In the genomic region with DNA sequence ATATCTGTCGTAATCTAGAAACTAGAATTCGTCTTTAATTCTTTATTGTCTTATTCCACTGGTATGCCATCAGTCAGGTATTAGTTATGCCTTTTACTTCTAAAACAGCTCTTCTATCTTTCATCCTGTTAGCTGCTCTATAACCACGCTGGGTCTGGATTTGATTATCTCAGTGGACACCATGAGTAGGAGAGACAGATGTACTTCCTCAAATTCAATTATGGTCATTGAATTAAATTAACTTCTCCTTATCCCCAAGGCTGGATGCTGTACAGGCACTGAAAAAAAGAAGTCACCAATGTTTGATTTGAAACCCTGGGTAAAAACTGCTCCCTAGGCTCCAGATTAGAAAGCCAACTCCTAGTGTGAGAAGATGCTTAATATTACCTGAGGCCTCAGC, we compare ENCODE assay signal across 16 cellular contexts.
DNase-seq lines count a peak whose midpoint lies in the region; ATAC-seq and TF ChIP-seq lines count a peak whose summit lies in the region.
"Had no signal": no experiment of that assay in that cellular context is flagged by ENCODE, and none has a peak within 500 bp of the region (broad histone marks: within the 10 kb centered on the region; RNA-seq: fewer than 3 reads in every experiment).

No MANE protein-coding gene starts in this region.

- H3K36me3 ChIP-seq in adipocyte (ENCODE audit: control insufficient read depth, insufficient read depth, low read length, severe bottlenecking) (no peaks in the 10 kb centered on the region), thyroid gland (no peaks in the 10 kb centered on the region)
- H3K36me3 ChIP-seq: BLaER1 treated with 17β-estradiol and CSF1 and Interleukin-3, amounts not matched to agents 10 nM and 100 nM had no signal

- H3K27ac ChIP-seq in thyroid gland: no peak overlapping the region
- H3K27ac ChIP-seq: BLaER1 treated with 17β-estradiol and CSF1 and Interleukin-3, amounts not matched to agents 10 nM and 100 nM; HL-60 had no signal

- intact Hi-C loops in thyroid gland (cut with DNase I): no loop called here

- 85 to 94% methylated on average over 3 of the region's 3 CpGs for WGBS in thyroid gland, 2 donors

- H3K4me1 ChIP-seq in adipocyte (ENCODE audit: control insufficient read depth, insufficient read depth, low read length) (no peaks in the 10 kb centered on the region), thyroid gland (no peaks in the 10 kb centered on the region)

- no peak for TF ChIP-seq POLR2A in thyroid gland (IDR thresholded peaks at IDR 0.05)

- H3K27me3 ChIP-seq in adipocyte (replicated peaks; ENCODE audit: control insufficient read depth, insufficient read depth, low read length) (no peaks in the 10 kb centered on the region), thyroid gland (no peaks in the 10 kb centered on the region)
- H3K27me3 ChIP-seq: BLaER1 treated with 17β-estradiol and CSF1 and Interleukin-3, amounts not matched to agents 10 nM and 100 nM had no signal

- in situ Hi-C loops in KBM-7 (cut with MboI; ENCODE audit: low pct_unique_long_range_greater_than_20kb, low sequenced_read_pairs): no loop called here

- ATAC-seq in SK-N-SH treated with all-trans-retinoic acid at 6 μM for 48 hours: peak; percentile 85
- ATAC-seq in HG03159 (IDR thresholded peaks at IDR 0.05; ENCODE audit: unreplicated experiment): no peak
- ATAC-seq: CD8-positive, alpha-beta T cell had no signal

- TF ChIP-seq CTCF in thyroid gland (IDR thresholded peaks at IDR 0.05): no peak

- H3K4me3 ChIP-seq in adipocyte (ENCODE audit: low read length) (no peak overlapping the region), thyroid gland (replicated peaks in 1 of 3) (no peak overlapping the region)
- H3K4me3 ChIP-seq: BLaER1 treated with 17β-estradiol and CSF1 and Interleukin-3, amounts not matched to agents 10 nM and 100 nM had no signal

- no peak overlapping the region for H3K9ac ChIP-seq in adipocyte (ENCODE audit: low read length)
- H3K9ac ChIP-seq: BLaER1 treated with 17β-estradiol and CSF1 and Interleukin-3, amounts not matched to agents 10 nM and 100 nM had no signal

- H3K9me3 ChIP-seq in adipocyte (ENCODE audit: control insufficient read depth, low read length) (no peaks in the 10 kb centered on the region), thyroid gland (no peaks in the 10 kb centered on the region)
- H3K9me3 ChIP-seq: BLaER1 treated with 17β-estradiol and CSF1 and Interleukin-3, amounts not matched to agents 10 nM and 100 nM had no signal

- DNase-seq in KBM-7 (peak; percentile 12), NCI-H82 treated with DMSO at 0.1 percent for 48 hours (lab: John Stamatoyannopoulos, UW; ENCODE audit: unreplicated experiment) (peak; percentile 53), adipocyte (ENCODE audit: low read depth) (peak; percentile 4), thyroid gland (no peak), T-helper 9 cell (no peak), germinal center (ENCODE audit: low spot score) (no peak)
- DNase-seq: Calu3; CD8-positive, alpha-beta T cell; DMS79 treated with DMSO at 0.1 percent for 48 hours; GF-D8; GOT3; H9 had no signal

TF ChIP-seq in SK-N-SH treated with all-trans-retinoic acid at 6 μM for 48 hours, 23 proteins besides CTCF, POLR2A, EP300 and RAD21:
- TF ChIP-seq OSR1 (CRISPR knock-in tag; IDR thresholded peaks at IDR 0.05): no peak
- TF ChIP-seq, protein P1, sequence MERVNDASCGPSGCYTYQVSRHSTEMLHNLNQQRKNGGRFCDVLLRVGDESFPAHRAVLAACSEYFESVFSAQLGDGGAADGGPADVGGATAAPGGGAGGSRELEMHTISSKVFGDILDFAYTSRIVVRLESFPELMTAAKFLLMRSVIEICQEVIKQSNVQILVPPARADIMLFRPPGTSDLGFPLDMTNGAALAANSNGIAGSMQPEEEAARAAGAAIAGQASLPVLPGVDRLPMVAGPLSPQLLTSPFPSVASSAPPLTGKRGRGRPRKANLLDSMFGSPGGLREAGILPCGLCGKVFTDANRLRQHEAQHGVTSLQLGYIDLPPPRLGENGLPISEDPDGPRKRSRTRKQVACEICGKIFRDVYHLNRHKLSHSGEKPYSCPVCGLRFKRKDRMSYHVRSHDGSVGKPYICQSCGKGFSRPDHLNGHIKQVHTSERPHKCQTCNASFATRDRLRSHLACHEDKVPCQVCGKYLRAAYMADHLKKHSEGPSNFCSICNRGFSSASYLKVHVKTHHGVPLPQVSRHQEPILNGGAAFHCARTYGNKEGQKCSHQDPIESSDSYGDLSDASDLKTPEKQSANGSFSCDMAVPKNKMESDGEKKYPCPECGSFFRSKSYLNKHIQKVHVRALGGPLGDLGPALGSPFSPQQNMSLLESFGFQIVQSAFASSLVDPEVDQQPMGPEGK (CRISPR knock-in tag; IDR thresholded peaks at IDR 0.05; ENCODE audit: borderline replicate concordance): 0 out of 2 replicates have a peak, but pooled peaks have one; percentile 52
- TF ChIP-seq SNAI2 (CRISPR knock-in tag; IDR thresholded peaks at IDR 0.05): no peak
- peak; percentile 44 for TF ChIP-seq ISL1 (CRISPR knock-in tag; IDR thresholded peaks at IDR 0.05)
- peak; percentile 94 for TF ChIP-seq ZC3H10 (CRISPR knock-in tag; IDR thresholded peaks at IDR 0.05)
- TF ChIP-seq, protein P2, sequence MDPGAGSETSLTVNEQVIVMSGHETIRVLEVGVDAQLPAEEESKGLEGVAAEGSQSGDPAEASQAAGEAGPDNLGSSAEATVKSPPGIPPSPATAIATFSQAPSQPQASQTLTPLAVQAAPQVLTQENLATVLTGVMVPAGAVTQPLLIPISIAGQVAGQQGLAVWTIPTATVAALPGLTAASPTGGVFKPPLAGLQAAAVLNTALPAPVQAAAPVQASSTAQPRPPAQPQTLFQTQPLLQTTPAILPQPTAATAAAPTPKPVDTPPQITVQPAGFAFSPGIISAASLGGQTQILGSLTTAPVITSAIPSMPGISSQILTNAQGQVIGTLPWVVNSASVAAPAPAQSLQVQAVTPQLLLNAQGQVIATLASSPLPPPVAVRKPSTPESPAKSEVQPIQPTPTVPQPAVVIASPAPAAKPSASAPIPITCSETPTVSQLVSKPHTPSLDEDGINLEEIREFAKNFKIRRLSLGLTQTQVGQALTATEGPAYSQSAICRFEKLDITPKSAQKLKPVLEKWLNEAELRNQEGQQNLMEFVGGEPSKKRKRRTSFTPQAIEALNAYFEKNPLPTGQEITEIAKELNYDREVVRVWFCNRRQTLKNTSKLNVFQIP (CRISPR knock-in tag; IDR thresholded peaks at IDR 0.05; ENCODE audit: borderline replicate concordance, low read depth): 0 out of 2 replicates have a peak, but pooled peaks have one; percentile 50
- TF ChIP-seq TOX (CRISPR knock-in tag; IDR thresholded peaks at IDR 0.05; ENCODE audit: borderline replicate concordance): peak; percentile 75; the same call in 1 of the 2 replicates
- peak; percentile 91; the same call in 1 of the 2 replicates for TF ChIP-seq TCF4 (CRISPR knock-in tag; IDR thresholded peaks at IDR 0.05; ENCODE audit: borderline replicate concordance)
TF ChIP-seq in SK-N-SH treated with all-trans-retinoic acid at 6 μM for 48 hours: peak in this region for 6.

Comparison
In these comparisons a context has a peak if more than half of its experiments do, and no peak if none do; other contexts are left out.
1. DNase-seq: peak in KBM-7 (single experiment), NCI-H82 treated with DMSO at 0.1 percent for 48 hours (single experiment) and adipocyte (single experiment); none in thyroid gland (0 of 2), T-helper 9 cell (single experiment) and germinal center (single experiment).